Comparison of ENCODE assay signal across 1 cellular context in genomic region chr11:11449327-11449726, GRCh38.
TF ChIP-seq lines count a peak whose summit lies in the region.

No MANE protein-coding gene starts in this region.

TF ChIP-seq in IMR-90, 13 proteins besides CTCF, POLR2A, EP300 and RAD21 (continued from another document):
- TF ChIP-seq ELK1 (IDR thresholded peaks at IDR 0.05; ENCODE audit: borderline replicate concordance, low read depth, low read length): no peak
- no peak for TF ChIP-seq CEBPB (IDR thresholded peaks at IDR 0.05; ENCODE audit: low read depth, low read length)
- no peak for TF ChIP-seq MXI1 (IDR thresholded peaks at IDR 0.05; ENCODE audit: borderline replicate concordance, low read depth, low read length)
- no peak for TF ChIP-seq USF2 (IDR thresholded peaks at IDR 0.05; ENCODE audit: low read depth, low read length)
- no peak for TF ChIP-seq CHD1 (IDR thresholded peaks at IDR 0.05; ENCODE audit: low read depth, low read length)
- TF ChIP-seq NFE2L2 (IDR thresholded peaks at IDR 0.05; ENCODE audit: low read depth, low read length): no peak
- no peak for TF ChIP-seq MAFK (IDR thresholded peaks at IDR 0.05; ENCODE audit: low read depth, low read length)
- no peak for TF ChIP-seq SMC3 (IDR thresholded peaks at IDR 0.05; ENCODE audit: low read depth, low read length)
- no peak for TF ChIP-seq RFX5 (IDR thresholded peaks at IDR 0.05; ENCODE audit: low read depth, low read length)
- no peak for TF ChIP-seq RCOR1 (IDR thresholded peaks at IDR 0.05; ENCODE audit: insufficient replicate concordance, low read length)
TF ChIP-seq in IMR-90: peak in this region for 0.
